8 cellular contexts compared by ENCODE assay signal in the genomic region with DNA sequence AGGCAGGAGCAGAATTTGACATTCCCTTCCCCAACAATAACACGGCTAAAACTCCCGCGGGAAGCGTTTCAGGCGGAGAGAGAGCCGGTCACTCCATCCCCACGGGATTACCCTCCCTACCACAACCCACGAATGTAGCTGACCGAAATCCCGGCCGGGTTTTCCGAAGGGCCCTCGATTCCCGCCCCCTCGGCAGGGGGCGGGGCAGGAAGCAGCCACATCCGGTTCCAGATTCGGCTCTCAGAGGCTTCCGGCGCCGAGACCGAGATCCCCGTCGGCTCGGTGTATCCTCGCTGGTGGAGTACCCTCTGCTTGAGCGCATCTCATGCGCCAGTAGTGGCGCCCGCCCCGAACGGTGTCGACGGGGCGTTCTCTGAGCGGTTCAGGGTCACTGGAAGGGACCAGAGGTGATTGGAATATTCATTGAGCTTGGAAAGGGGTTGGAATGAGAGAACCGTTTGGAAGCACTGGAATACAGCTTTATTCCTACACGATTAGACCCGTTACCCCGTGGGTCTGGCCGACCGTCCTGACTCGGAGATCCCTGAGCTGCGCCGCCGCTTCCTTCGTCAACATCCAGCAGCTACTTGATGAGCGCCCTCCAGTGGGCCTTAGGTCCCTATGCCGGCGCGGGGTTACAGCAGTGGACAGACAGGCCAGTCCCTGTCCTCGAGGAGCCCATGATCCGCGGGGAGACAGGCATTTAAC. TPM values are rescaled to one million over a fixed set of nuclear protein-coding genes. Genes with fewer than 3 reads are reported as not detected.
DNase-seq lines count a peak whose midpoint lies in the region; ATAC-seq, FAIRE-seq and TF ChIP-seq lines count a peak whose summit lies in the region.

No MANE protein-coding gene starts in this region.

- H3K36me3 Mint-ChIP-seq in immature natural killer cell: peaks cover 0 to 19% (median 10%) of the 10 kb centered on the region in 3 donors

- ATAC-seq in GM18909 (IDR thresholded peaks at IDR 0.05; ENCODE audit: poor library complexity, unreplicated experiment) (peak; percentile 77), HG03175 (IDR thresholded peaks at IDR 0.05; ENCODE audit: unreplicated experiment) (peak; percentile 79)

- FAIRE-seq in bronchial epithelial cell (lab: Jason Lieb, UNC): no peak

- H3K4me3 ChIP-seq in AG09309 (ENCODE audit: control insufficient read depth, low read depth, low read length) (peak overlapping the region; percentile 77), WI38 (ENCODE audit: low read depth, low read length) (peak overlapping the region; percentile 83), bronchial epithelial cell (ENCODE audit: low read depth, low read length) (peak overlapping the region; percentile 90)

- peak overlapping the region; percentile 95 to 99 (median 99) for H3K27ac Mint-ChIP-seq in immature natural killer cell

- peaks cover 14 to 23% (median 17%) of the 10 kb centered on the region in 3 donors for H3K27me3 Mint-ChIP-seq in immature natural killer cell (ENCODE audit: low read depth in 3 of 3)

- H3K36me3 ChIP-seq in bronchial epithelial cell (ENCODE audit: control insufficient read depth, insufficient read depth, low read length): peaks cover 21% of the 10 kb centered on the region

- no peaks in the 10 kb centered on the region for H3K27me3 ChIP-seq in bronchial epithelial cell (ENCODE audit: control insufficient read depth, insufficient read depth, low read length)

- peak overlapping the region; percentile 93 to 100 (median 99) for H3K4me3 Mint-ChIP-seq in immature natural killer cell

- DNase-seq in AG09309 (ENCODE audit: low read depth): peak; percentile 62
- peak; percentile 97 for DNase-seq in NCI-H2227 (lab: John Stamatoyannopoulos, UW; ENCODE audit: unreplicated experiment)
- peak; percentile 75 for DNase-seq in bronchial epithelial cell (ENCODE audit: low read depth)
- DNase-seq in immature natural killer cell: peak; percentile 90 to 91 (median 91)
- peak; percentile 77 for DNase-seq in smooth muscle cell of the brain vasculature (ENCODE audit: low read depth, low spot score)

- TF ChIP-seq CTCF in AG09309 (IDR thresholded peaks at IDR 0.05; ENCODE audit: control insufficient read depth, insufficient read depth, low read depth, low read length, missing control alignments) (peak; percentile 84), WI38 (IDR thresholded peaks at IDR 0.05; ENCODE audit: low read depth, low read length) (peak; percentile 63), bronchial epithelial cell (IDR thresholded peaks at IDR 0.05; ENCODE audit: insufficient read depth, low read length, severe bottlenecking) (peak; percentile 87)

- no peaks in the 10 kb centered on the region for H3K9me3 Mint-ChIP-seq in immature natural killer cell

- peaks cover 38 to 54% of the 10 kb centered on the region in 2 donors for H3K4me1 Mint-ChIP-seq in immature natural killer cell

RNA-seq across cellular contexts. Expression of gene RGL2, which starts 0.6 kb away (rescaled TPM):
- 22.6 and 27.7 TPM in 2 replicates for total RNA-seq in bronchial epithelial cell
- 10 to 100 TPM in 1 of 3 donors, 1 to 10 TPM in 2; 5.9 to 14.7 (median 8.0) TPM for polyA plus RNA-seq in immature natural killer cell

RNA-seq across cellular contexts. Expression of gene PFDN6, which starts 10.0 kb away (rescaled TPM):
- 61.7 and 64.5 TPM in 2 replicates for total RNA-seq in bronchial epithelial cell
- 10 to 100 TPM; 25.7 to 55.6 (median 49.2) TPM for polyA plus RNA-seq in immature natural killer cell

RNA-seq across cellular contexts. Expression of gene WDR46, which starts 10.4 kb away (rescaled TPM):
- 59.5 and 132 TPM in 2 replicates for total RNA-seq in bronchial epithelial cell
- 10 to 100 TPM; 59.4 to 81.6 (median 74.3) TPM for polyA plus RNA-seq in immature natural killer cell

RNA-seq across cellular contexts. Expression of gene TAPBP, which starts 14.5 kb away (rescaled TPM):
- 11.6 and 24.3 TPM in 2 replicates for total RNA-seq in bronchial epithelial cell
- polyA plus RNA-seq in immature natural killer cell: 100 to 1,000 TPM; 303 to 707 (median 457) TPM

RNA-seq across cellular contexts. Expression of gene ZBTB22, which starts 18.2 kb away (rescaled TPM):
- total RNA-seq in bronchial epithelial cell: 13.2 and 20.1 TPM in 2 replicates
- 10 to 100 TPM; 14.5 to 18.1 (median 14.7) TPM for polyA plus RNA-seq in immature natural killer cell

Comparison
In these comparisons a context has a peak if more than half of its experiments do, and no peak if none do; other contexts are left out.
1. Peak in every context shown above with its lines: DNase-seq, ATAC-seq and H3K4me3 ChIP-seq.